ENCODE assay signal across 21 cellular contexts in the genomic region with DNA sequence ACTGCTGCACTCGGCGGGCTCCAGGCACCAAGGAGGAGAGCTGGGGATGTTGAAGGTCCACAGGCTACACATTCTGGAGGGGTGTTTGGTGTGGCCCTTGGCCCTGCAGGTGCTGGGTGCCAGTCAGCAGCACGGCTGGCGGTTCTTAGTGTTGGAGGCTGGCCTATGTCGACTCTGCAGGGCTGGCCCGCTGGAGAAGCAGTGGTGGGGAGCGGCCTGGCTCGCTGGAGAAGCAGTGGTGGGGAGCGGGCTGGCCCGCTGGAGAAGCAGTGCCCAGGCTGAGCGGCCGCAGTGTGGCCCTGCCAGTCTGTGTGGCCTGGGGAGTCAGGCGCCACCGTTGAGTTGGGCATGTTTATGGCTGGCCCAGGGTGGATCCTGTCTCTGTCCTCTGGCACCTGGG. TPM values are rescaled to one million over a fixed set of nuclear protein-coding genes. Genes with fewer than 3 reads are reported as not detected.
"Had no signal": no experiment of that assay in that cellular context is flagged by ENCODE, and none has a peak within 500 bp of the region (broad histone marks: within the 10 kb centered on the region; RNA-seq: fewer than 3 reads in every experiment).

No MANE protein-coding gene starts in this region.

- H3K27ac ChIP-seq: adrenal gland, coronary artery, lower lobe of right lung, thoracic aorta, upper lobe of left lung had no signal

- H3K36me3 Mint-ChIP-seq: activated naive CD8-positive, alpha-beta T cell had no signal

- H3K9me3 Mint-ChIP-seq: activated CD4-positive, alpha-beta memory T cell treated with anti-CD3 and anti-CD28 coated beads, Interleukin-2, amount 10 ng/mL, durations not matched to agents 7 days and 5 days; activated CD4-positive, alpha-beta T cell treated with anti-CD3 and anti-CD28 coated beads, Interleukin-2, amount 10 ng/mL, durations not matched to agents 24 days and 14 days; activated T-helper 17 cell treated with anti-CD3 and anti-CD28 coated beads, Interleukin-2, amount 50 U/mL, for 72 hours; naive B cell; neural crest cell had no signal

- DNase-seq: activated CD4-positive, alpha-beta memory T cell treated with anti-CD3 and anti-CD28 coated beads, Interleukin-2, amount 10 ng/mL, durations not matched to agents 7 days and 5 days; activated CD4-positive, alpha-beta T cell treated with anti-CD3 and anti-CD28 coated beads, Interleukin-2, amount 10 ng/mL, durations not matched to agents 24 days and 14 days; activated CD8-positive, alpha-beta memory T cell treated with anti-CD3 and anti-CD28 coated beads, Interleukin-2, amount 10 ng/mL, durations not matched to agents 7 days and 5 days; adrenal gland; cerebellar nuclear complex; lower lobe of right lung; mesendoderm; naive B cell; stimulated activated CD4-positive, alpha-beta T cell treated with anti-CD3 and anti-CD28 coated beads, Interleukin-2, amount 100 ng/mL, for 48 hours; stimulated activated CD8-positive, alpha-beta memory T cell treated with anti-CD3 and anti-CD28 coated beads, Interleukin-4, amount 100 ng/mL, for 48 hours; stimulated activated naive CD4-positive, alpha-beta T cell treated with Interleukin-2 at 50 U/mL for 16 hours had no signal

- H3K27ac Mint-ChIP-seq: activated CD4-positive, alpha-beta memory T cell treated with anti-CD3 and anti-CD28 coated beads, Interleukin-2, amount 10 ng/mL, durations not matched to agents 7 days and 5 days; activated CD4-positive, alpha-beta T cell treated with anti-CD3 and anti-CD28 coated beads, Interleukin-2, amount 10 ng/mL, durations not matched to agents 24 days and 14 days; activated CD8-positive, alpha-beta memory T cell treated with anti-CD3 and anti-CD28 coated beads, Interleukin-2, amount 10 ng/mL, durations not matched to agents 7 days and 5 days; activated naive CD8-positive, alpha-beta T cell; activated T-helper 17 cell treated with anti-CD3 and anti-CD28 coated beads, Interleukin-2, amount 50 U/mL, for 72 hours; naive B cell had no signal

- H3K4me1 Mint-ChIP-seq: activated CD4-positive, alpha-beta memory T cell treated with anti-CD3 and anti-CD28 coated beads, Interleukin-2, amount 10 ng/mL, durations not matched to agents 7 days and 5 days; activated CD4-positive, alpha-beta T cell treated with anti-CD3 and anti-CD28 coated beads, Interleukin-2, amount 10 ng/mL, durations not matched to agents 24 days and 14 days; activated CD8-positive, alpha-beta memory T cell treated with anti-CD3 and anti-CD28 coated beads, Interleukin-2, amount 10 ng/mL, durations not matched to agents 7 days and 5 days; activated T-helper 17 cell treated with anti-CD3 and anti-CD28 coated beads, Interleukin-2, amount 50 U/mL, for 72 hours; neural crest cell had no signal

- H3K27me3 Mint-ChIP-seq: activated CD4-positive, alpha-beta memory T cell treated with anti-CD3 and anti-CD28 coated beads, Interleukin-2, amount 10 ng/mL, durations not matched to agents 7 days and 5 days; activated CD4-positive, alpha-beta T cell treated with anti-CD3 and anti-CD28 coated beads, Interleukin-2, amount 10 ng/mL, durations not matched to agents 24 days and 14 days; activated CD8-positive, alpha-beta memory T cell treated with anti-CD3 and anti-CD28 coated beads, Interleukin-2, amount 10 ng/mL, durations not matched to agents 7 days and 5 days; activated naive CD8-positive, alpha-beta T cell; activated T-helper 17 cell treated with anti-CD3 and anti-CD28 coated beads, Interleukin-2, amount 50 U/mL, for 72 hours; naive B cell had no signal

- H3K9me3 ChIP-seq: adrenal gland, ascending aorta, heart left ventricle, lower lobe of right lung, thoracic aorta, upper lobe of left lung had no signal

- H3K4me3 ChIP-seq: adrenal gland, ascending aorta, coronary artery, heart left ventricle, lower lobe of right lung, thoracic aorta, upper lobe of left lung had no signal

- H3K27me3 ChIP-seq: adrenal gland, ascending aorta, heart left ventricle, upper lobe of left lung had no signal

- H3K4me3 Mint-ChIP-seq: activated CD4-positive, alpha-beta memory T cell treated with anti-CD3 and anti-CD28 coated beads, Interleukin-2, amount 10 ng/mL, durations not matched to agents 7 days and 5 days; activated CD4-positive, alpha-beta T cell treated with anti-CD3 and anti-CD28 coated beads, Interleukin-2, amount 10 ng/mL, durations not matched to agents 24 days and 14 days; activated CD8-positive, alpha-beta memory T cell treated with anti-CD3 and anti-CD28 coated beads, Interleukin-2, amount 10 ng/mL, durations not matched to agents 7 days and 5 days; activated naive CD8-positive, alpha-beta T cell; activated T-helper 17 cell treated with anti-CD3 and anti-CD28 coated beads, Interleukin-2, amount 50 U/mL, for 72 hours; naive B cell; neural crest cell had no signal

- ATAC-seq: activated CD4-positive, CD25-positive, alpha-beta regulatory T cell treated with anti-CD3 and anti-CD28 coated beads, Interleukin-2, amount 50 U/mL, for 24 hours; activated CD8-positive, alpha-beta memory T cell treated with anti-CD3 and anti-CD28 coated beads, Interleukin-2, amount 10 ng/mL, durations not matched to agents 7 days and 5 days; activated T-helper 17 cell treated with anti-CD3 and anti-CD28 coated beads, Interleukin-2, amount 50 U/mL, for 72 hours; heart left ventricle; left lobe of liver had no signal

RNA-seq across cellular contexts. Expression of a gene that starts 48.6 kb away (rescaled TPM):
- total RNA-seq: ascending aorta, thoracic aorta had no signal
